12 cellular contexts compared by ENCODE assay signal in genomic region chr1:232574867-232575523, GRCh38. TPM values are rescaled to one million over a fixed set of nuclear protein-coding genes. Genes with fewer than 3 reads are reported as not detected.
DNase-seq lines count a peak whose midpoint lies in the region; ATAC-seq, FAIRE-seq and TF ChIP-seq lines count a peak whose summit lies in the region.
"Had no signal": no experiment of that assay in that cellular context is flagged by ENCODE, and none has a peak within 500 bp of the region (broad histone marks: within the 10 kb centered on the region; RNA-seq: fewer than 3 reads in every experiment).

No MANE protein-coding gene starts in this region.

- H3K4me1 ChIP-seq in tibial nerve, result peaks cover 0 to 63% (median 3%) of the 10 kb centered on the region in 4 donors
- H3K4me1 ChIP-seq: pancreas had no signal

- no peaks in the 10 kb centered on the region for H3K27me3 Mint-ChIP-seq in activated CD8-positive, alpha-beta T cell treated with anti-CD3 and anti-CD28 coated beads for 36 hours
- no peaks in the 10 kb centered on the region for H3K27me3 Mint-ChIP-seq in activated CD8-positive, alpha-beta T cell treated with anti-CD3 and anti-CD28 coated beads, Interleukin-2, amount 10 ng/mL, durations not matched to agents 7 days and 5 days (ENCODE audit: low read depth)
- H3K27me3 Mint-ChIP-seq: stimulated activated naive CD8-positive, alpha-beta T cell treated with anti-CD3 and anti-CD28 coated beads, Interleukin-15, amount 100 ng/mL, for 72 hours had no signal

- POLR2A ChIA-PET in activated CD8-positive, alpha-beta T cell treated with anti-CD3 and anti-CD28 coated beads for 36 hours (lab: Charles Lee), result no interaction called here
- POLR2A ChIA-PET in activated CD8-positive, alpha-beta T cell treated with anti-CD3 and anti-CD28 coated beads, Interleukin-2, amount 10 ng/mL, durations not matched to agents 7 days and 5 days (lab: Charles Lee), result no interaction called here

- no peak for TF ChIP-seq EP300 in tibial nerve (IDR thresholded peaks at IDR 0.05)

- intact Hi-C loops in activated CD8-positive, alpha-beta T cell treated with anti-CD3 and anti-CD28 coated beads for 36 hours (cut with micrococcal nuclease), result no loop called here

- peaks cover 23% of the 10 kb centered on the region for H3K4me1 Mint-ChIP-seq in activated CD8-positive, alpha-beta T cell treated with anti-CD3 and anti-CD28 coated beads for 36 hours (ENCODE audit: low read depth)
- peaks cover 24% of the 10 kb centered on the region for H3K4me1 Mint-ChIP-seq in activated CD8-positive, alpha-beta T cell treated with anti-CD3 and anti-CD28 coated beads, Interleukin-2, amount 10 ng/mL, durations not matched to agents 7 days and 5 days (ENCODE audit: low read depth)

- 50 to 54% methylated on average over 11 of the region's 11 CpGs for WGBS in tibial nerve, 2 donors

- TF ChIP-seq POLR2A in tibial nerve (IDR thresholded peaks at IDR 0.05), result no peak

- H3K27ac ChIP-seq in tibial nerve, result peak overlapping the region; percentile 4 to 47 (median 34)
- H3K27ac ChIP-seq: brain microvascular endothelial cell, pancreas had no signal

- no peak for DNase-seq in activated CD8-positive, alpha-beta T cell treated with anti-CD3 and anti-CD28 coated beads for 36 hours
- no peak for DNase-seq in activated CD8-positive, alpha-beta T cell treated with anti-CD3 and anti-CD28 coated beads, Interleukin-2, amount 10 ng/mL, durations not matched to agents 7 days and 5 days
- DNase-seq in bronchial epithelial cell (ENCODE audit: low read depth), result peak; percentile 90
- no peak for DNase-seq in tibial nerve (ENCODE audit: low spot score in 2 of 2)
- DNase-seq in activated naive CD4-positive, alpha-beta T cell treated with anti-CD3 and anti-CD28 coated beads, Interleukin-2, amount 50 U/mL, for 72 hours (ENCODE audit: low spot score in 2 of 2), result no peak
- no peak for DNase-seq in D341Med (ENCODE audit: low spot score)
- DNase-seq: brain microvascular endothelial cell; pancreas; stimulated activated CD4-positive, alpha-beta T cell treated with anti-CD3 and anti-CD28 coated beads, Interleukin-2, amount 100 ng/mL, for 48 hours; stimulated activated naive CD8-positive, alpha-beta T cell treated with anti-CD3 and anti-CD28 coated beads, Interleukin-15, amount 100 ng/mL, for 72 hours had no signal

- H3K4me3 Mint-ChIP-seq in activated CD8-positive, alpha-beta T cell treated with anti-CD3 and anti-CD28 coated beads for 36 hours, result peak overlapping the region; percentile 26
- no peak overlapping the region for H3K4me3 Mint-ChIP-seq in activated CD8-positive, alpha-beta T cell treated with anti-CD3 and anti-CD28 coated beads, Interleukin-2, amount 10 ng/mL, durations not matched to agents 7 days and 5 days
- H3K4me3 Mint-ChIP-seq: stimulated activated naive CD8-positive, alpha-beta T cell treated with anti-CD3 and anti-CD28 coated beads, Interleukin-15, amount 100 ng/mL, for 72 hours had no signal

- FAIRE-seq in bronchial epithelial cell (lab: Jason Lieb, UNC) (no peak), islet of Langerhans (lab: Jason Lieb, UNC) (peak; percentile 45)

- H3K27me3 ChIP-seq in bronchial epithelial cell (ENCODE audit: control insufficient read depth, insufficient read depth, low read length) (no peaks in the 10 kb centered on the region), tibial nerve (no peaks in the 10 kb centered on the region)
- H3K27me3 ChIP-seq: brain microvascular endothelial cell, pancreas had no signal

- CTCF ChIA-PET in activated CD8-positive, alpha-beta T cell treated with anti-CD3 and anti-CD28 coated beads for 36 hours (lab: Charles Lee), result no interaction called here
- CTCF ChIA-PET in activated CD8-positive, alpha-beta T cell treated with anti-CD3 and anti-CD28 coated beads, Interleukin-2, amount 10 ng/mL, durations not matched to agents 7 days and 5 days (lab: Charles Lee), result no interaction called here

- H3K4me3 ChIP-seq in bronchial epithelial cell (ENCODE audit: low read depth, low read length), result no peak overlapping the region
- H3K4me3 ChIP-seq in tibial nerve, result no peak overlapping the region
- H3K4me3 ChIP-seq: pancreas had no signal

- no peaks in the 10 kb centered on the region for H3K36me3 ChIP-seq in bronchial epithelial cell (ENCODE audit: control insufficient read depth, insufficient read depth, low read length)
- H3K36me3 ChIP-seq in tibial nerve, result no peaks in the 10 kb centered on the region
- H3K36me3 ChIP-seq: brain microvascular endothelial cell, pancreas had no signal

- no peaks in the 10 kb centered on the region for H3K36me3 Mint-ChIP-seq in activated CD8-positive, alpha-beta T cell treated with anti-CD3 and anti-CD28 coated beads for 36 hours (ENCODE audit: low read depth)
- H3K36me3 Mint-ChIP-seq in activated CD8-positive, alpha-beta T cell treated with anti-CD3 and anti-CD28 coated beads, Interleukin-2, amount 10 ng/mL, durations not matched to agents 7 days and 5 days (ENCODE audit: low read depth), result no peaks in the 10 kb centered on the region
- H3K36me3 Mint-ChIP-seq in activated naive CD4-positive, alpha-beta T cell treated with anti-CD3 and anti-CD28 coated beads, Interleukin-2, amount 50 U/mL, for 72 hours, result peaks cover 0 to 12% of the 10 kb centered on the region in 2 donors

- ATAC-seq in activated CD8-positive, alpha-beta T cell treated with anti-CD3 and anti-CD28 coated beads for 36 hours, result peak; percentile 56
- ATAC-seq in activated CD8-positive, alpha-beta T cell treated with anti-CD3 and anti-CD28 coated beads, Interleukin-2, amount 10 ng/mL, durations not matched to agents 7 days and 5 days, result no peak
- no peak for ATAC-seq in activated naive CD4-positive, alpha-beta T cell treated with anti-CD3 and anti-CD28 coated beads, Interleukin-2, amount 50 U/mL, for 72 hours
- ATAC-seq in GM19397 (IDR thresholded peaks at IDR 0.05; ENCODE audit: unreplicated experiment), result no peak
- ATAC-seq: pancreas; stimulated activated naive CD8-positive, alpha-beta T cell treated with anti-CD3 and anti-CD28 coated beads, Interleukin-15, amount 100 ng/mL, for 72 hours had no signal

- H3K9me3 ChIP-seq in tibial nerve, result no peaks in the 10 kb centered on the region
- H3K9me3 ChIP-seq: pancreas had no signal

- H3K9me3 Mint-ChIP-seq in activated CD8-positive, alpha-beta T cell treated with anti-CD3 and anti-CD28 coated beads for 36 hours, result no peaks in the 10 kb centered on the region
- no peaks in the 10 kb centered on the region for H3K9me3 Mint-ChIP-seq in activated CD8-positive, alpha-beta T cell treated with anti-CD3 and anti-CD28 coated beads, Interleukin-2, amount 10 ng/mL, durations not matched to agents 7 days and 5 days (ENCODE audit: insufficient read depth)
- H3K9me3 Mint-ChIP-seq in activated naive CD4-positive, alpha-beta T cell treated with anti-CD3 and anti-CD28 coated beads, Interleukin-2, amount 50 U/mL, for 72 hours, result peaks cover 0 to 10% of the 10 kb centered on the region in 2 donors
- H3K9me3 Mint-ChIP-seq: stimulated activated naive CD8-positive, alpha-beta T cell treated with anti-CD3 and anti-CD28 coated beads, Interleukin-15, amount 100 ng/mL, for 72 hours had no signal

- no peak for TF ChIP-seq CTCF in activated CD8-positive, alpha-beta T cell treated with anti-CD3 and anti-CD28 coated beads for 36 hours (IDR thresholded peaks at IDR 0.05)
- TF ChIP-seq CTCF in bronchial epithelial cell (IDR thresholded peaks at IDR 0.05; ENCODE audit: insufficient read depth, low read length, severe bottlenecking), result no peak
- TF ChIP-seq CTCF in tibial nerve (IDR thresholded peaks at IDR 0.05), result no peak

- H3K27ac Mint-ChIP-seq in activated CD8-positive, alpha-beta T cell treated with anti-CD3 and anti-CD28 coated beads for 36 hours, result peak overlapping the region; percentile 63
- no peak overlapping the region for H3K27ac Mint-ChIP-seq in activated CD8-positive, alpha-beta T cell treated with anti-CD3 and anti-CD28 coated beads, Interleukin-2, amount 10 ng/mL, durations not matched to agents 7 days and 5 days
- no peak overlapping the region for H3K27ac Mint-ChIP-seq in activated naive CD4-positive, alpha-beta T cell treated with anti-CD3 and anti-CD28 coated beads, Interleukin-2, amount 50 U/mL, for 72 hours
- H3K27ac Mint-ChIP-seq: stimulated activated naive CD8-positive, alpha-beta T cell treated with anti-CD3 and anti-CD28 coated beads, Interleukin-15, amount 100 ng/mL, for 72 hours had no signal

RNA-seq across cellular contexts. Expression of gene SIPA1L2, which starts 54.9 kb away (rescaled TPM):
- 1 to 10 TPM; 1.7 TPM for total RNA-seq in activated CD8-positive, alpha-beta T cell treated with anti-CD3 and anti-CD28 coated beads for 36 hours
- total RNA-seq in activated CD8-positive, alpha-beta T cell treated with anti-CD3 and anti-CD28 coated beads, Interleukin-2, amount 10 ng/mL, durations not matched to agents 7 days and 5 days, result under 1 TPM; 0.23 to 0.66 TPM
- total RNA-seq in bronchial epithelial cell (16.6 and 35.7 TPM in 2 replicates), tibial nerve (10 to 100 TPM; 29.8 to 56.4 (median 40.7) TPM)
- total RNA-seq in activated naive CD4-positive, alpha-beta T cell treated with anti-CD3 and anti-CD28 coated beads, Interleukin-2, amount 50 U/mL, for 72 hours, result 10 to 100 TPM in 1 of 2 donors, 1 to 10 TPM in 1; 4.4 to 10.8 TPM
